Comparison of ENCODE assay signal across 8 cellular contexts in the genomic region with DNA sequence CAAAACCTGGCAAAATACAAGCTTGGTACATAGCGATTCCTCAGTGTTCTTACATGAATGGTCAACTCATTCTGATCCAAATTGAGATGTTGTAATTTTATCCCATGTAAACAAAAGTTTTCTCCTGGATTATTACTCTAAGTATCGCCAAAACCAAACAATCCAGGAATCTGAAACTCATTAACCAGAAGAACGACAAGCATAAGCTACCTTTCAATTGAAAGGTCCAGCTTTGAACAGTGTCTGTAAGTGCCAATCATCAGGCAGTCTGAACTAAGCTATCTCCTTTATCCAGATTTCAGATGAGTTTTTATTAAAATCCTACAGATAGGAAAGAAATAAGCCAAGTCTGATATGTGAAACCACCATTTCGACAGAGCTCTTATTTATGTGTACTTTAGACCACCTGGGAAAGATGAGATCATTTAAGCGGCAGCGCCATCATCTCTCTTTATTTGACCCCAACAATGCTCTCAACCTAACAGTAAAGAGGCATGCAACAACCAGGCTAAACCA. TPM values are rescaled to one million over a fixed set of nuclear protein-coding genes. Genes with fewer than 3 reads are reported as not detected.
DNase-seq lines count a peak whose midpoint lies in the region; ATAC-seq and TF ChIP-seq lines count a peak whose summit lies in the region.

No MANE protein-coding gene starts in this region.

- H3K27ac Mint-ChIP-seq in T-helper 17 cell (peak overlapping the region; percentile 96), glutamatergic neuron (ENCODE audit: unreplicated experiment) (peak overlapping the region; percentile 97)
- peak overlapping the region; percentile 83 for H3K27ac Mint-ChIP-seq in stimulated activated memory B cell treated with anti-CD40 and anti-IgM and Interleukin-4, amounts not matched to agents 10 μg/mL and 1 μg/mL and 100 μg/mL, for 72 hours

- ATAC-seq in T-helper 17 cell (no peak), HG02623 (IDR thresholded peaks at IDR 0.05; ENCODE audit: unreplicated experiment) (no peak), HG02759 (IDR thresholded peaks at IDR 0.05; ENCODE audit: unreplicated experiment) (no peak)
- ATAC-seq in stimulated activated memory B cell treated with anti-CD40 and anti-IgM and Interleukin-4, amounts not matched to agents 10 μg/mL and 1 μg/mL and 100 μg/mL, for 72 hours = no peak

- H3K9me3 Mint-ChIP-seq in glutamatergic neuron (ENCODE audit: unreplicated experiment) = peaks cover 20% of the 10 kb centered on the region
- H3K9me3 Mint-ChIP-seq in stimulated activated memory B cell treated with anti-CD40 and anti-IgM and Interleukin-4, amounts not matched to agents 10 μg/mL and 1 μg/mL and 100 μg/mL, for 72 hours = no peaks in the 10 kb centered on the region

- peak; percentile 43 for DNase-seq in NCI-H1092 (lab: John Stamatoyannopoulos, UW)
- no peak for DNase-seq in NCI-H1092 treated with DMSO at 0.1 percent for 48 hours (lab: John Stamatoyannopoulos, UW)
- DNase-seq in T-helper 17 cell = no peak
- no peak for DNase-seq in glutamatergic neuron
- no peak for DNase-seq in activated CD8-positive, alpha-beta memory T cell treated with anti-CD3 and anti-CD28 coated beads, Interleukin-2, amount 50 U/mL, for 48 hours

- no peaks in the 10 kb centered on the region for H3K36me3 Mint-ChIP-seq in T-helper 17 cell (ENCODE audit: low read depth)
- H3K36me3 Mint-ChIP-seq in glutamatergic neuron (ENCODE audit: unreplicated experiment) = peaks cover 7% of the 10 kb centered on the region
- peaks cover 9% of the 10 kb centered on the region for H3K36me3 Mint-ChIP-seq in stimulated activated memory B cell treated with anti-CD40 and anti-IgM and Interleukin-4, amounts not matched to agents 10 μg/mL and 1 μg/mL and 100 μg/mL, for 72 hours

- no peaks in the 10 kb centered on the region for H3K27me3 Mint-ChIP-seq in T-helper 17 cell
- peaks cover 19% of the 10 kb centered on the region for H3K27me3 Mint-ChIP-seq in glutamatergic neuron (ENCODE audit: unreplicated experiment)
- no peaks in the 10 kb centered on the region for H3K27me3 Mint-ChIP-seq in stimulated activated memory B cell treated with anti-CD40 and anti-IgM and Interleukin-4, amounts not matched to agents 10 μg/mL and 1 μg/mL and 100 μg/mL, for 72 hours

- TF ChIP-seq CTCF in glutamatergic neuron (IDR thresholded peaks at IDR 0.05; ENCODE audit: partially characterized antibody, unreplicated experiment) = no peak

- H3K4me1 Mint-ChIP-seq in T-helper 17 cell (peaks cover 45% of the 10 kb centered on the region), glutamatergic neuron (ENCODE audit: low read depth, unreplicated experiment) (peaks cover 23% of the 10 kb centered on the region)
- H3K4me1 Mint-ChIP-seq in stimulated activated memory B cell treated with anti-CD40 and anti-IgM and Interleukin-4, amounts not matched to agents 10 μg/mL and 1 μg/mL and 100 μg/mL, for 72 hours = peaks cover 46% of the 10 kb centered on the region

- H3K4me3 Mint-ChIP-seq in T-helper 17 cell = peak overlapping the region; percentile 95
- peak overlapping the region; percentile 91 for H3K4me3 Mint-ChIP-seq in glutamatergic neuron (ENCODE audit: unreplicated experiment)
- peak overlapping the region; percentile 96 for H3K4me3 Mint-ChIP-seq in stimulated activated memory B cell treated with anti-CD40 and anti-IgM and Interleukin-4, amounts not matched to agents 10 μg/mL and 1 μg/mL and 100 μg/mL, for 72 hours

- no peaks in the 10 kb centered on the region for H3K9me3 ChIP-seq in T-helper 17 cell (ENCODE audit: control insufficient read depth, low read length, poor library complexity, severe bottlenecking)

RNA-seq across cellular contexts. Expression of a gene that starts 2.3 kb away (rescaled TPM):
- total RNA-seq in T-helper 17 cell (10 to 100 TPM; 54.0 to 71.1 TPM), glutamatergic neuron (ENCODE audit: unreplicated experiment) (81.3 TPM)
